ENCODE assay signal across 8 cellular contexts in the genomic region with DNA sequence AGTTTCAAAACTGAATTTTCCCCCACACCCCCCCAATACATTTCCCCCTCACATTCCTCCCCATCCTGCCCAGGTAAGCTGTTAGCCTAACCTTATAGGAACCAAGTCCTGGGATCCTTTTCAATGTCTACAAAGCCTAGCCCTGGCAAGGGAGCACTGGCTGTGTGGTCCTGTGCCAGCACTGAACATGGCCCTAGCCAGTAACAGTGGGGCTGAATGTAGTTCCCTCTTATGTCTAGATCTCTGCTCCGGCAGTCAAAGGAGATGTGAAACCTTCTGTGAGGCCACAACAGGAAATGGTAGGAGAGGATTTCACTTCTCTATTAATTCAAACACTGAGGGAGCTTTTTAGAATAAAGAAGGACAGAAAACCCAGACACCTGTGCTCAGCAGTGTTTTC.
DNase-seq lines count a peak whose midpoint lies in the region; ATAC-seq and FAIRE-seq lines count a peak whose summit lies in the region.

No MANE protein-coding gene starts in this region.

- ATAC-seq in GM18858 (IDR thresholded peaks at IDR 0.05; ENCODE audit: unreplicated experiment) (peak; percentile 35), HG02763 (IDR thresholded peaks at IDR 0.05; ENCODE audit: unreplicated experiment) (peak; percentile 37)

- no peak for FAIRE-seq in urothelium cell line (lab: Jason Lieb, UNC)

- DNase-seq in RPMI8226 (peak; percentile 89), germinal center (ENCODE audit: low spot score) (peak; percentile 77), urothelium cell line (ENCODE audit: low spot score) (no peak), NCI-H510A treated with DMSO at 0.1 percent for 48 hours (lab: John Stamatoyannopoulos, UW) (no peak), kidney tubule cell (ENCODE audit: low spot score) (no peak), EL (no peak)

Comparison
In these comparisons a context has a peak if more than half of its experiments do, and no peak if none do; other contexts are left out.
1. DNase-seq: peak in RPMI8226 (single experiment) and germinal center (single experiment); none in urothelium cell line (single experiment), NCI-H510A treated with DMSO at 0.1 percent for 48 hours (single experiment), kidney tubule cell (single experiment) and EL (single experiment).